In genomic region chr14:56875104-56875675, GRCh38 we compare ENCODE assay signal across 18 cellular contexts.
A peak's percentile ranks its signal among the peaks of the same experiment; 100 is the strongest.
DNase-seq lines count a peak whose midpoint lies in the region; ATAC-seq, FAIRE-seq and TF ChIP-seq lines count a peak whose summit lies in the region.
"Had no signal": no experiment of that assay in that cellular context is flagged by ENCODE, and none has a peak within 500 bp of the region (broad histone marks: within the 10 kb centered on the region; RNA-seq: fewer than 3 reads in every experiment).

No MANE protein-coding gene starts in this region.

- TF ChIP-seq RAD21 in K562 (CRISPR knock-in tag; conservative IDR thresholded peaks at IDR 0.05 in 1 of 2, IDR thresholded peaks at IDR 0.05 in 1 of 2) = no peak

- H3K4me1 ChIP-seq in H9 (ENCODE audit: insufficient read depth, low read length) (no peaks in the 10 kb centered on the region), K562 (replicated peaks in 1 of 2; ENCODE audit: control insufficient read depth in 2 of 2, insufficient read depth in 2 of 2, low read length in 2 of 2) (no peaks in the 10 kb centered on the region), right cardiac atrium (ENCODE audit: control insufficient read depth, insufficient read depth, low read length) (no peaks in the 10 kb centered on the region)
- H3K4me1 ChIP-seq: BLaER1 treated with 17β-estradiol and CSF1 and Interleukin-3, amounts not matched to agents 10 nM and 100 nM; Caco-2 had no signal

- H3K23me2 ChIP-seq in H9 (ENCODE audit: insufficient read length, low read depth, low read length, poor library complexity, severe bottlenecking) = no peaks in the 10 kb centered on the region

- BruUV-seq in K562 (replicated peaks; lab: Mats Ljungman, UMichigan) = no TSS peak

- H3K23ac ChIP-seq in H9 (ENCODE audit: insufficient read length, low read depth, low read length) = no peak overlapping the region

- H3K9me3 ChIP-seq in H9 (ENCODE audit: control insufficient read depth, low read depth, low read length) (no peaks in the 10 kb centered on the region), K562 (replicated peaks; ENCODE audit: control insufficient read depth, insufficient read depth, low read depth, low read length) (no peaks in the 10 kb centered on the region), right cardiac atrium (ENCODE audit: control insufficient read depth, low read length) (no peaks in the 10 kb centered on the region)
- H3K9me3 ChIP-seq: BLaER1 treated with 17β-estradiol and CSF1 and Interleukin-3, amounts not matched to agents 10 nM and 100 nM; Caco-2 had no signal

- in situ Hi-C loops in K562 (cut with MboI) = no loop called here

- no peak overlapping the region for H2AK5ac ChIP-seq in H9 (ENCODE audit: insufficient read length, low read length)

- POLR2A ChIA-PET in K562 (lab: Yijun Ruan, JAX) = no interaction called here

- TF ChIP-seq CTCF in H9 (conservative IDR thresholded peaks at IDR 0.05) (no peak), K562 (IDR thresholded peaks at IDR 0.05 in 2 of 3, conservative IDR thresholded peaks at IDR 0.05 in 1 of 3; ENCODE audit: insufficient read depth in 2 of 3, low read depth in 1 of 3, low read length in 3 of 3) (no peak)

- H3K27me3 Mint-ChIP-seq in activated T-cell treated with anti-CD3 and anti-CD28 coated beads, Interleukin-2, amount 50 U/mL, for 72 hours (ENCODE audit: low read depth) = peaks cover 10% of the 10 kb centered on the region
- peaks cover 3% of the 10 kb centered on the region for H3K27me3 Mint-ChIP-seq in H9 (ENCODE audit: low read depth)

- H3K27me3 ChIP-seq in H9 (ENCODE audit: insufficient read depth, low read length) = no peaks in the 10 kb centered on the region; the same call in 1 of the 2 replicates
- H3K27me3 ChIP-seq in K562 (ENCODE audit: control insufficient read depth in 2 of 2, insufficient read depth in 2 of 2, low read length in 2 of 2) = no peaks in the 10 kb centered on the region; a peak in 1 of 5 replicates
- H3K27me3 ChIP-seq in right cardiac atrium (ENCODE audit: control insufficient read depth, insufficient read depth) = no peaks in the 10 kb centered on the region
- H3K27me3 ChIP-seq: BLaER1 treated with 17β-estradiol and CSF1 and Interleukin-3, amounts not matched to agents 10 nM and 100 nM had no signal

- no peak overlapping the region for H4K5ac ChIP-seq in H9 (ENCODE audit: insufficient read length, low read depth, low read length)

- no peak for FAIRE-seq in K562 (lab: Jason Lieb, UNC)
- FAIRE-seq: A204.1, D721Med, GM12891 had no signal

- peaks cover 0 to 3% of the 10 kb centered on the region in 2 donors for H3K9me3 Mint-ChIP-seq in activated T-cell treated with anti-CD3 and anti-CD28 coated beads, Interleukin-2, amount 50 U/mL, for 72 hours
- H3K9me3 Mint-ChIP-seq in H9 = no peaks in the 10 kb centered on the region
- H3K9me3 Mint-ChIP-seq: CD4-positive, alpha-beta T cell; CD8-positive, alpha-beta T cell had no signal

- ATAC-seq in activated T-cell treated with anti-CD3 and anti-CD28 coated beads, Interleukin-2, amount 50 U/mL, for 72 hours (replicated peaks in 1 of 2) = no peak
- no peak for ATAC-seq in K562
- no peak for ATAC-seq in GM18858 (IDR thresholded peaks at IDR 0.05; ENCODE audit: unreplicated experiment)
- ATAC-seq in right cardiac atrium = no peak
- ATAC-seq: CD8-positive, alpha-beta T cell had no signal

- no peak overlapping the region for H2AFZ ChIP-seq in H9 (ENCODE audit: low read length)
- H2AFZ ChIP-seq in K562 (ENCODE audit: low read depth, low read length) = no peak overlapping the region

- H3K36me3 ChIP-seq in K562 (ENCODE audit: control insufficient read depth, insufficient read depth, low read length) = no peaks in the 10 kb centered on the region
- H3K36me3 ChIP-seq: BLaER1 treated with 17β-estradiol and CSF1 and Interleukin-3, amounts not matched to agents 10 nM and 100 nM had no signal

- H3K9me1 ChIP-seq in K562 (ENCODE audit: control insufficient read depth, insufficient read depth, low read length) = no peaks in the 10 kb centered on the region

- TF ChIP-seq EP300 in K562 (IDR thresholded peaks at IDR 0.05; ENCODE audit: low read length) = no peak

- H3K79me2 ChIP-seq in H9 (ENCODE audit: insufficient read depth, low read length) (no peaks in the 10 kb centered on the region), K562 (ENCODE audit: control insufficient read depth, insufficient read depth, low read length) (no peaks in the 10 kb centered on the region)

- H3K27ac ChIP-seq in H9 (ENCODE audit: insufficient read length, low read depth, low read length) (no peak overlapping the region), K562 (ENCODE audit: extremely low read depth, low read depth, low read length) (no peak overlapping the region), right cardiac atrium (ENCODE audit: low read length) (no peak overlapping the region)
- H3K27ac ChIP-seq: BLaER1 treated with 17β-estradiol and CSF1 and Interleukin-3, amounts not matched to agents 10 nM and 100 nM; C4-2B had no signal

- no peak overlapping the region for H2BK12ac ChIP-seq in H9 (ENCODE audit: insufficient read length, low read depth, low read length)

- intact Hi-C loops in K562 (cut with micrococcal nuclease) = loop anchor here (10.0 kb wide), 1 partner anchor 210 kb away; no protein-coding TSS in a partner anchor
- intact Hi-C loops in right cardiac atrium (cut with DNase I) = no loop called here

- H3K36me3 Mint-ChIP-seq in activated T-cell treated with anti-CD3 and anti-CD28 coated beads, Interleukin-2, amount 50 U/mL, for 72 hours (ENCODE audit: insufficient read depth in 2 of 2) = no peaks in the 10 kb centered on the region
- H3K36me3 Mint-ChIP-seq in H9 (ENCODE audit: insufficient read depth in 1 of 3, low read depth in 3 of 3) = peaks cover 0 to 4% (median 0%) of the 10 kb centered on the region in 3 experiments; a peak in 1 of 7 replicates
- H3K36me3 Mint-ChIP-seq: CD8-positive, alpha-beta T cell had no signal

- no peak overlapping the region for H2BK15ac ChIP-seq in H9 (ENCODE audit: low read depth, low read length)

- no peak overlapping the region for H4K91ac ChIP-seq in H9 (ENCODE audit: insufficient read length, low read depth, low read length)

- H2BK120ac ChIP-seq in H9 (ENCODE audit: low read depth, low read length, poor library complexity, severe bottlenecking) = no peak overlapping the region

- no peak overlapping the region for H3K56ac ChIP-seq in H9 (ENCODE audit: insufficient read length, low read depth, low read length)

- H3K4me2 ChIP-seq in H9 (ENCODE audit: insufficient read depth, insufficient read length, low read length) = no peak overlapping the region
- H3K4me2 ChIP-seq in K562 (ENCODE audit: insufficient read depth, low read length) = no peak overlapping the region
- H3K4me2 ChIP-seq: BLaER1 treated with 17β-estradiol and CSF1 and Interleukin-3, amounts not matched to agents 10 nM and 100 nM had no signal

- H3K9ac ChIP-seq in H9 (ENCODE audit: extremely low read depth, insufficient read length, low read length) (no peak overlapping the region), K562 (ENCODE audit: insufficient read depth in 1 of 2, low read depth in 2 of 2, low read length in 2 of 2) (no peak overlapping the region)
- H3K9ac ChIP-seq: BLaER1 treated with 17β-estradiol and CSF1 and Interleukin-3, amounts not matched to agents 10 nM and 100 nM had no signal

- H3K4me1 Mint-ChIP-seq in activated T-cell treated with anti-CD3 and anti-CD28 coated beads, Interleukin-2, amount 50 U/mL, for 72 hours (ENCODE audit: low read depth) = no peaks in the 10 kb centered on the region
- H3K4me1 Mint-ChIP-seq in H9 = peaks cover 28 to 29% of the 10 kb centered on the region in 2 experiments

- TF ChIP-seq POLR2A in K562 (conservative IDR thresholded peaks at IDR 0.05) = no peak

- no peak overlapping the region for H3K14ac ChIP-seq in H9 (ENCODE audit: insufficient read depth, low read length)

- no peaks in the 10 kb centered on the region for H3K79me1 ChIP-seq in H9 (ENCODE audit: insufficient read depth, low read depth, low read length, poor library complexity, severe bottlenecking)

- no peak overlapping the region for H2BK20ac ChIP-seq in H9 (ENCODE audit: low read depth, low read length, poor library complexity, severe bottlenecking)

- H2BK5ac ChIP-seq in H9 (ENCODE audit: insufficient read length, low read length) = no peak overlapping the region

- WGBS in H9 (ENCODE audit: extremely low coverage, insufficient read length, low lambda C conversion rate) = no CpG with 5 or more reads among the region's 4 CpGs
- 2% methylated on average over 4 of the region's 4 CpGs for WGBS in K562 (ENCODE audit: insufficient coverage, low coverage, missing lambda C conversion rate)
- WGBS in right cardiac atrium = 88% methylated on average over 4 of the region's 4 CpGs

- no peak for DNase-seq in activated T-cell treated with anti-CD3 and anti-CD28 coated beads, Interleukin-2, amount 50 U/mL, for 72 hours
- no peak for DNase-seq in activated T-cell treated with anti-CD3 and anti-CD28 coated beads, Interleukin-2, amount 50 U/mL, for 1 hour
- DNase-seq in H9 = no peak
- no peak for DNase-seq in K562 (ENCODE audit: extremely low read depth in 1 of 4, low spot score in 3 of 4)
- no peak for DNase-seq in right cardiac atrium
- DNase-seq: 8988T; ACHN; CD4-positive, alpha-beta T cell; CD8-positive, alpha-beta T cell; DMS79 treated with DMSO at 0.1 percent for 48 hours; GF-D8 had no signal

- H3K4me3 ChIP-seq in K562 (no peak overlapping the region), right cardiac atrium (ENCODE audit: low read length) (no peak overlapping the region)
- H3K4me3 ChIP-seq: BLaER1 treated with 17β-estradiol and CSF1 and Interleukin-3, amounts not matched to agents 10 nM and 100 nM had no signal

- H3K4me3 Mint-ChIP-seq in activated T-cell treated with anti-CD3 and anti-CD28 coated beads, Interleukin-2, amount 50 U/mL, for 72 hours = no peak overlapping the region
- no peak overlapping the region for H3K4me3 Mint-ChIP-seq in H9
- H3K4me3 Mint-ChIP-seq: CD4-positive, alpha-beta T cell; CD8-positive, alpha-beta T cell had no signal

- CTCF ChIA-PET in K562 (lab: Yijun Ruan, JAX; ENCODE audit: low intra/inter-chr PET ratio) = no interaction called here

- H3K4ac ChIP-seq in H9 (ENCODE audit: low read depth, low read length) = no peak overlapping the region

- no peak overlapping the region for H3K18ac ChIP-seq in H9 (ENCODE audit: insufficient read length, low read depth, low read length)

- H3K27ac Mint-ChIP-seq in activated T-cell treated with anti-CD3 and anti-CD28 coated beads, Interleukin-2, amount 50 U/mL, for 72 hours = peak overlapping the region; percentile 12
- peak overlapping the region in 2 of 3 experiments; percentile 31 to 68; a peak in 2 of 7 replicates for H3K27ac Mint-ChIP-seq in H9
- H3K27ac Mint-ChIP-seq: CD4-positive, alpha-beta T cell; CD8-positive, alpha-beta T cell had no signal

- H4K20me1 ChIP-seq in H9 (ENCODE audit: control insufficient read depth, insufficient read depth, insufficient read length) (no peaks in the 10 kb centered on the region), K562 (replicated peaks; ENCODE audit: control insufficient read depth, insufficient read depth, low read length) (no peaks in the 10 kb centered on the region)
- H4K20me1 ChIP-seq: BLaER1 treated with 17β-estradiol and CSF1 and Interleukin-3, amounts not matched to agents 10 nM and 100 nM had no signal

- H4K8ac ChIP-seq in H9 (replicated peaks; ENCODE audit: insufficient read length, low read depth, low read length) = no peak overlapping the region

- no peak overlapping the region for H3T11ph ChIP-seq in H9 (ENCODE audit: low read length)
